18 cellular contexts compared by ENCODE assay signal in genomic region chr13:51594432-51594831, GRCh38. TPM values are rescaled to one million over a fixed set of nuclear protein-coding genes. Genes with fewer than 3 reads are reported as not detected.
DNase-seq lines count a peak whose midpoint lies in the region; ATAC-seq and TF ChIP-seq lines count a peak whose summit lies in the region.
"Had no signal": no experiment of that assay in that cellular context is flagged by ENCODE, and none has a peak within 500 bp of the region (broad histone marks: within the 10 kb centered on the region; RNA-seq: fewer than 3 reads in every experiment).

No MANE protein-coding gene starts in this region.

- POLR2A ChIA-PET in WTC11 (lab: Charles Lee), result no interaction called here

- H3K9me3 Mint-ChIP-seq in WTC11, result no peaks in the 10 kb centered on the region
- H3K9me3 Mint-ChIP-seq in neural progenitor cell, result no peaks in the 10 kb centered on the region
- H3K9me3 Mint-ChIP-seq: CD4-positive, CD25-positive, alpha-beta regulatory T cell; CD8-positive, alpha-beta memory T cell; GM23338; HFFc6 had no signal

- H3K36me3 Mint-ChIP-seq in WTC11 (no peaks in the 10 kb centered on the region), neural progenitor cell (peaks cover 5% of the 10 kb centered on the region)
- H3K36me3 Mint-ChIP-seq: CD4-positive, CD25-positive, alpha-beta regulatory T cell; CD8-positive, alpha-beta memory T cell had no signal

- H3K79me2 ChIP-seq in neural progenitor cell (ENCODE audit: low read depth), result peaks cover 100% of the 10 kb centered on the region

- no peak overlapping the region for H3K9ac ChIP-seq in neural progenitor cell

- DNase-seq in WTC11 (ENCODE audit: low spot score) (no peak), erythroblast (lab: John Stamatoyannopoulos, UW) (peak; percentile 17 to 62), neural progenitor cell (ENCODE audit: low spot score) (no peak), cerebellum (ENCODE audit: low spot score) (no peak), NCI-H510A (lab: John Stamatoyannopoulos, UW) (no peak), NCI-H2171 (lab: John Stamatoyannopoulos, UW) (no peak)
- DNase-seq: ACHN; BE2C; C1 segment of cervical spinal cord; CD4-positive, CD25-positive, alpha-beta regulatory T cell; CD8-positive, alpha-beta memory T cell; COR-L47; DMS 273 treated with DMSO at 0.1 percent for 48 hours; DMS53; HFFc6 had no signal

- no peaks in the 10 kb centered on the region for H3F3A ChIP-seq in neural progenitor cell (ENCODE audit: low read depth)

- no peak overlapping the region for H3K4me2 ChIP-seq in neural progenitor cell

- H3K9me3 ChIP-seq in neural progenitor cell (ENCODE audit: low read depth), result no peaks in the 10 kb centered on the region
- H3K9me3 ChIP-seq: BE2C had no signal

- no peak overlapping the region for H3K4me3 ChIP-seq in neural progenitor cell
- H3K4me3 ChIP-seq: GM23338 had no signal

- H2AFZ ChIP-seq in neural progenitor cell (replicated peaks), result no peak overlapping the region
- H2AFZ ChIP-seq: GM23338 had no signal

- ATAC-seq in WTC11, result no peak
- ATAC-seq: GM23338, HCT116 had no signal

- no peak overlapping the region for H3K4me3 Mint-ChIP-seq in WTC11
- no peak overlapping the region for H3K4me3 Mint-ChIP-seq in neural progenitor cell
- H3K4me3 Mint-ChIP-seq: CD4-positive, CD25-positive, alpha-beta regulatory T cell; CD8-positive, alpha-beta memory T cell; GM23338; HFFc6 had no signal

- H4K20me1 ChIP-seq in neural progenitor cell (ENCODE audit: low read depth), result peaks cover 60% of the 10 kb centered on the region

- CTCF ChIA-PET in WTC11 (lab: Charles Lee), result interaction anchor here (1.4 kb wide), 1 partner anchor 9 kb away, joined by 3 read pairs; no protein-coding TSS in a partner anchor

- H3K27ac Mint-ChIP-seq in WTC11, result peak overlapping the region; percentile 26; the same call in 1 of the 2 replicates
- peak overlapping the region; percentile 31 for H3K27ac Mint-ChIP-seq in neural progenitor cell
- H3K27ac Mint-ChIP-seq: CD4-positive, CD25-positive, alpha-beta regulatory T cell; GM23338; HFFc6 had no signal

- no peaks in the 10 kb centered on the region for H3K27me3 ChIP-seq in neural progenitor cell
- H3K27me3 ChIP-seq: BE2C had no signal

- peaks cover 35% of the 10 kb centered on the region for H3K4me1 ChIP-seq in neural progenitor cell

- H3K27me3 Mint-ChIP-seq in WTC11 (ENCODE audit: low read depth) (no peaks in the 10 kb centered on the region), neural progenitor cell (ENCODE audit: insufficient read depth, low read depth) (no peaks in the 10 kb centered on the region)
- H3K27me3 Mint-ChIP-seq: CD4-positive, CD25-positive, alpha-beta regulatory T cell; CD8-positive, alpha-beta memory T cell had no signal

- no peaks in the 10 kb centered on the region for H3K36me3 ChIP-seq in neural progenitor cell
- H3K36me3 ChIP-seq: BE2C had no signal

- H3K4me1 Mint-ChIP-seq in WTC11, result peaks cover 72% of the 10 kb centered on the region
- peaks cover 47% of the 10 kb centered on the region for H3K4me1 Mint-ChIP-seq in neural progenitor cell

- TF ChIP-seq CTCF in WTC11 (IDR thresholded peaks at IDR 0.05) (no peak), neural progenitor cell (IDR thresholded peaks at IDR 0.05) (no peak)

- no peak overlapping the region for H3K27ac ChIP-seq in neural progenitor cell
- H3K27ac ChIP-seq: HL-60 had no signal

- no peak for TF ChIP-seq POLR2A in erythroblast (IDR thresholded peaks at IDR 0.05; ENCODE audit: low read length)

TF ChIP-seq in WTC11, 78 proteins besides CTCF, POLR2A, EP300 and RAD21:
- TF ChIP-seq FOXJ3 (CRISPR knock-in tag; IDR thresholded peaks at IDR 0.05; ENCODE audit: borderline replicate concordance), result no peak
- TF ChIP-seq KAT7 (CRISPR knock-in tag; IDR thresholded peaks at IDR 0.05; ENCODE audit: borderline replicate concordance), result no peak
- no peak for TF ChIP-seq TCF7 (CRISPR knock-in tag; IDR thresholded peaks at IDR 0.05; ENCODE audit: low read depth)
- no peak for TF ChIP-seq ZNF281 (CRISPR knock-in tag; IDR thresholded peaks at IDR 0.05)
- TF ChIP-seq HMGXB4 (CRISPR knock-in tag; IDR thresholded peaks at IDR 0.05), result no peak
- no peak for TF ChIP-seq ZNF263 (CRISPR knock-in tag; IDR thresholded peaks at IDR 0.05; ENCODE audit: low read depth)
- TF ChIP-seq E2F5 (CRISPR knock-in tag; IDR thresholded peaks at IDR 0.05), result no peak
- no peak for TF ChIP-seq NR1H2 (CRISPR knock-in tag; IDR thresholded peaks at IDR 0.05)
- TF ChIP-seq ZNF138 (CRISPR knock-in tag; conservative IDR thresholded peaks at IDR 0.05), result no peak
- TF ChIP-seq TEAD1 (CRISPR knock-in tag; IDR thresholded peaks at IDR 0.05), result no peak
- TF ChIP-seq ZMAT4 (CRISPR knock-in tag; IDR thresholded peaks at IDR 0.05), result no peak
TF ChIP-seq in WTC11: peak in this region for 0.

RNA-seq across cellular contexts. Expression of gene WDFY2, which starts 10.2 kb away (rescaled TPM):
- total RNA-seq in WTC11 (2021) (22.6 to 25.7 TPM (median 23.7 TPM) in 3 replicates), neural progenitor cell (ENCODE audit: low replicate concordance) (18.3 and 18.4 TPM in 2 replicates), cerebellum (17.5 TPM)

Comparison
In these comparisons a context has a peak if more than half of its experiments do, and no peak if none do; other contexts are left out.
1. DNase-seq: peak in erythroblast (2 of 2); none in WTC11 (single experiment), neural progenitor cell (single experiment), cerebellum (single experiment), NCI-H510A (single experiment) and NCI-H2171 (single experiment).